Comparison of ENCODE assay signal across 11 cellular contexts in the genomic region with DNA sequence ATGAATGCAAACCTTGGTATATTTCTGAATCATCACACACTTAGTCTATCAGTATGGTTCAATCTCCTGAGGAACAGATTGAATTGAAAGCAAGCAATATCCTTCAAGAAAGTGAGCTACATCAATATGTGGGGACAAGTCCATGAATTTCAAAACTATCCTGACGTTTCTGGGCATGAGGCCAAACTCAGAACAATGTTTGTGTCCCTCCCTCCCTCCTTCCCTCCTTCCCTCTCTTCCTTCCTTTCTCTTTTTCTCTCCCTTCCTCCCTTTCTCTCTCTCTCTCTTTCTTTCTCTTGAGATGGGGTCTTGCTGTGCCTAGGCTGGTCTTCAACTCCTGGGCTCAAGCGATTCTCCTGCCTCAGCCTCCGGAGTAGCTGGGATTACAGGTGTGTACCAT. TPM values are rescaled to one million over a fixed set of nuclear protein-coding genes. Genes with fewer than 3 reads are reported as not detected.
DNase-seq lines count a peak whose midpoint lies in the region; ATAC-seq, FAIRE-seq and TF ChIP-seq lines count a peak whose summit lies in the region.
"Had no signal": no experiment of that assay in that cellular context is flagged by ENCODE, and none has a peak within 500 bp of the region (broad histone marks: within the 10 kb centered on the region; RNA-seq: fewer than 3 reads in every experiment).

No MANE protein-coding gene starts in this region.

- POLR2A ChIA-PET in RWPE1 (lab: Yijun Ruan, JAX; ENCODE audit: low non-redundant PET) (interaction anchor here (1.3 kb wide), 1 partner anchor 28 kb away, joined by 4 read pairs; a partner anchor contains a TSS), endothelial cell of umbilical vein (lab: Charles Lee) (interaction anchor here (0.6 to 1.8 kb wide), 5 partner anchors 8 to 1757 kb away, joined by 3 to 16 read pairs (median 5); a partner anchor contains a TSS)

- no peak overlapping the region for H3K4me3 ChIP-seq in endothelial cell of umbilical vein (replicated peaks in 1 of 3; ENCODE audit: insufficient read depth in 1 of 3, low read depth in 1 of 3, low read length in 3 of 3)
- H3K4me3 ChIP-seq in aorta (ENCODE audit: low read length in 2 of 2) = no peak overlapping the region
- H3K4me3 ChIP-seq: ovary had no signal

- H3K27me3 ChIP-seq in endothelial cell of umbilical vein (ENCODE audit: control insufficient read depth in 2 of 2, insufficient read depth in 2 of 2, low read length in 2 of 2) = no peaks in the 10 kb centered on the region
- H3K27me3 ChIP-seq in aorta (ENCODE audit: control insufficient read depth in 1 of 2, insufficient read depth in 2 of 2, low read length in 1 of 2) = no peaks in the 10 kb centered on the region
- H3K27me3 ChIP-seq: ovary had no signal

- H3K36me3 Mint-ChIP-seq in activated naive CD4-positive, alpha-beta T cell treated with anti-CD3 and anti-CD28 coated beads, Interleukin-2, amount 10 ng/mL, durations not matched to agents 7 days and 5 days = peaks cover 52% of the 10 kb centered on the region
- H3K36me3 Mint-ChIP-seq in stimulated activated effector memory CD8-positive, alpha-beta T cell treated with anti-CD3 and anti-CD28 coated beads, Interleukin-12 subunit alpha, Interleukin-12 subunit beta, amount 100 ng/mL, for 72 hours = peaks cover 40% of the 10 kb centered on the region

- peak overlapping the region; percentile 83 for H3K27ac Mint-ChIP-seq in activated naive CD4-positive, alpha-beta T cell treated with anti-CD3 and anti-CD28 coated beads, Interleukin-2, amount 10 ng/mL, durations not matched to agents 7 days and 5 days
- H3K27ac Mint-ChIP-seq in stimulated activated effector memory CD8-positive, alpha-beta T cell treated with anti-CD3 and anti-CD28 coated beads, Interleukin-12 subunit alpha, Interleukin-12 subunit beta, amount 100 ng/mL, for 72 hours = peak overlapping the region; percentile 85

- no peak overlapping the region for H2AFZ ChIP-seq in endothelial cell of umbilical vein (ENCODE audit: low read depth, low read length)

- H3K9me1 ChIP-seq in endothelial cell of umbilical vein (replicated peaks; ENCODE audit: control insufficient read depth, extremely low read depth, insufficient read depth, low read length) = no peaks in the 10 kb centered on the region

- H3K4me1 ChIP-seq in endothelial cell of umbilical vein (ENCODE audit: control insufficient read depth, extremely low read depth, insufficient read depth, low read length) (peaks cover 24% of the 10 kb centered on the region), aorta (ENCODE audit: control insufficient read depth in 1 of 2, insufficient read depth in 2 of 2, low read length in 2 of 2) (peaks cover 7 to 16% of the 10 kb centered on the region in 2 donors)

- H3K9ac ChIP-seq in endothelial cell of umbilical vein (replicated peaks; ENCODE audit: extremely low read depth, insufficient read depth, low read length) = no peak overlapping the region

- H3K27ac ChIP-seq in RWPE1 (peak overlapping the region; percentile 60), endothelial cell of umbilical vein (ENCODE audit: insufficient read depth, low read depth, low read length) (no peak overlapping the region), aorta (ENCODE audit: low read depth in 1 of 2, low read length in 2 of 2) (no peak overlapping the region)
- H3K27ac ChIP-seq: ovary had no signal

- H3K9me3 Mint-ChIP-seq in activated naive CD4-positive, alpha-beta T cell treated with anti-CD3 and anti-CD28 coated beads, Interleukin-2, amount 10 ng/mL, durations not matched to agents 7 days and 5 days = no peaks in the 10 kb centered on the region
- no peaks in the 10 kb centered on the region for H3K9me3 Mint-ChIP-seq in stimulated activated effector memory CD8-positive, alpha-beta T cell treated with anti-CD3 and anti-CD28 coated beads, Interleukin-12 subunit alpha, Interleukin-12 subunit beta, amount 100 ng/mL, for 72 hours

- H3K9me3 ChIP-seq in endothelial cell of umbilical vein (replicated peaks; ENCODE audit: control insufficient read depth, insufficient read depth, low read length) (no peaks in the 10 kb centered on the region), aorta (ENCODE audit: control insufficient read depth, low read length) (no peaks in the 10 kb centered on the region)
- H3K9me3 ChIP-seq: ovary had no signal

- dilution Hi-C loops in endothelial cell of umbilical vein (cut with MboI; ENCODE audit: extremely low pct_ligation_motif_present, low sequenced_read_pairs) = no loop called here

- no peak for ATAC-seq in stimulated activated effector memory CD8-positive, alpha-beta T cell treated with anti-CD3 and anti-CD28 coated beads, Interleukin-12 subunit alpha, Interleukin-12 subunit beta, amount 100 ng/mL, for 72 hours
- ATAC-seq in aorta (ENCODE audit: low FRiP score) = no peak

- 65 to 67% methylated on average over 3 of the region's 3 CpGs for WGBS in aorta, 2 donors

- DNase-seq in activated naive CD4-positive, alpha-beta T cell treated with anti-CD3 and anti-CD28 coated beads, Interleukin-2, amount 10 ng/mL, durations not matched to agents 7 days and 5 days = no peak
- DNase-seq in activated naive CD4-positive, alpha-beta T cell (lab: John Stamatoyannopoulos, UW) = no peak
- DNase-seq in RWPE1 (ENCODE audit: low spot score) = no peak
- DNase-seq in endothelial cell of umbilical vein (ENCODE audit: low read depth, low spot score) = peak; percentile 67
- no peak for DNase-seq in stimulated activated effector memory CD8-positive, alpha-beta T cell treated with anti-CD3 and anti-CD28 coated beads, Interleukin-12 subunit alpha, Interleukin-12 subunit beta, amount 100 ng/mL, for 72 hours (ENCODE audit: low spot score in 2 of 2)
- DNase-seq in AG20443 (ENCODE audit: low spot score) = no peak
- DNase-seq in DMS153 treated with DMSO at 0.1 percent for 48 hours (lab: John Stamatoyannopoulos, UW; ENCODE audit: unreplicated experiment) = no peak
- DNase-seq in aorta = no peak
- DNase-seq: activated gamma-delta T cell treated with Interleukin-2 at 50 U/mL for 16 hours, DMS79, ovary had no signal

- no peaks in the 10 kb centered on the region for H3K27me3 Mint-ChIP-seq in activated naive CD4-positive, alpha-beta T cell treated with anti-CD3 and anti-CD28 coated beads, Interleukin-2, amount 10 ng/mL, durations not matched to agents 7 days and 5 days

- no peak for TF ChIP-seq POLR2A in endothelial cell of umbilical vein (IDR thresholded peaks at IDR 0.05; ENCODE audit: low read depth, low read length)

- H3K4me2 ChIP-seq in endothelial cell of umbilical vein (ENCODE audit: insufficient read depth, low read length) = peak overlapping the region; percentile 8

- intact Hi-C loops in endothelial cell of umbilical vein (cut with micrococcal nuclease) = loop anchor here (10.0 kb wide), 3 partner anchors 46 to 906 kb away; a partner anchor contains a TSS
- intact Hi-C loops in aorta (cut with DNase I) = no loop called here

- FAIRE-seq in endothelial cell of umbilical vein (lab: Jason Lieb, UNC) = peak; percentile 67

- TF ChIP-seq CTCF in RWPE1 (conservative IDR thresholded peaks at IDR 0.05; ENCODE audit: low read depth) (no peak), endothelial cell of umbilical vein (IDR thresholded peaks at IDR 0.05; ENCODE audit: extremely low read depth in 1 of 2, insufficient read depth in 1 of 2, low read depth in 1 of 2, low read length in 2 of 2) (no peak)

- CTCF ChIA-PET in activated naive CD4-positive, alpha-beta T cell treated with anti-CD3 and anti-CD28 coated beads, Interleukin-2, amount 10 ng/mL, durations not matched to agents 7 days and 5 days (lab: Charles Lee) = no interaction called here
- CTCF ChIA-PET in RWPE1 (lab: Yijun Ruan, JAX) = no interaction called here
- CTCF ChIA-PET in endothelial cell of umbilical vein (lab: Charles Lee) = interaction anchor here (1.3 to 2.2 kb wide), 3 partner anchors 11 to 131 kb away, joined by 4 to 8 read pairs (median 4); no protein-coding TSS in a partner anchor

- no TSS peak for BruUV-seq in endothelial cell of umbilical vein (replicated peaks; lab: Mats Ljungman, UMichigan)

- H3K4me3 Mint-ChIP-seq in activated naive CD4-positive, alpha-beta T cell treated with anti-CD3 and anti-CD28 coated beads, Interleukin-2, amount 10 ng/mL, durations not matched to agents 7 days and 5 days = peak overlapping the region; percentile 28
- H3K4me3 Mint-ChIP-seq in stimulated activated effector memory CD8-positive, alpha-beta T cell treated with anti-CD3 and anti-CD28 coated beads, Interleukin-12 subunit alpha, Interleukin-12 subunit beta, amount 100 ng/mL, for 72 hours = peak overlapping the region; percentile 69

- H3K36me3 ChIP-seq in endothelial cell of umbilical vein (ENCODE audit: control insufficient read depth in 2 of 2, extremely low read depth in 1 of 2, insufficient read depth in 2 of 2, low read length in 2 of 2) (peaks cover 7% of the 10 kb centered on the region in 2 experiments), aorta (ENCODE audit: control insufficient read depth in 1 of 2, insufficient read depth in 2 of 2, low read length in 1 of 2) (peaks cover 0 to 2% of the 10 kb centered on the region in 2 donors)
- H3K36me3 ChIP-seq: ovary had no signal

- peaks cover 69% of the 10 kb centered on the region for H3K4me1 Mint-ChIP-seq in activated naive CD4-positive, alpha-beta T cell treated with anti-CD3 and anti-CD28 coated beads, Interleukin-2, amount 10 ng/mL, durations not matched to agents 7 days and 5 days
- peaks cover 59% of the 10 kb centered on the region for H3K4me1 Mint-ChIP-seq in stimulated activated effector memory CD8-positive, alpha-beta T cell treated with anti-CD3 and anti-CD28 coated beads, Interleukin-12 subunit alpha, Interleukin-12 subunit beta, amount 100 ng/mL, for 72 hours

- H3K79me2 ChIP-seq in endothelial cell of umbilical vein (ENCODE audit: control insufficient read depth, insufficient read depth, low read length) = peaks cover 20% of the 10 kb centered on the region

- peaks cover 6% of the 10 kb centered on the region for H4K20me1 ChIP-seq in endothelial cell of umbilical vein (replicated peaks; ENCODE audit: control insufficient read depth, extremely low read depth, insufficient read depth, low read length)

TF ChIP-seq in endothelial cell of umbilical vein, 7 proteins besides CTCF, POLR2A, EP300 and RAD21 (continues in another document):
- TF ChIP-seq, protein P1, sequence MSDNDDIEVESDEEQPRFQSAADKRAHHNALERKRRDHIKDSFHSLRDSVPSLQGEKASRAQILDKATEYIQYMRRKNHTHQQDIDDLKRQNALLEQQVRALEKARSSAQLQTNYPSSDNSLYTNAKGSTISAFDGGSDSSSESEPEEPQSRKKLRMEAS (IDR thresholded peaks at IDR 0.05; ENCODE audit: insufficient read depth, insufficient read length) = no peak

RNA-seq across cellular contexts. Expression of a gene that starts 27.9 kb away (rescaled TPM):
- total RNA-seq in endothelial cell of umbilical vein (150 and 155 TPM in 2 replicates), aorta (100 to 1,000 TPM in 1 of 2 donors, 10 to 100 TPM in 1; 96.4 to 119 TPM)
- polyA plus RNA-seq in endothelial cell of umbilical vein (6.8 and 16.3 TPM in 2 replicates), aorta (10 to 100 TPM; 35.2 to 54.0 TPM)
- polyA plus RNA-seq in endothelial cell of umbilical vein (2011; cell fraction: cytosol; rRNA removed) = 23.8 and 31.4 TPM in 2 replicates
- 26.4 and 36.2 TPM in 2 replicates for polyA plus RNA-seq in endothelial cell of umbilical vein (2011; cell fraction: nucleus; rRNA removed)
- polyA plus RNA-seq in endothelial cell of umbilical vein (2012) = 103 and 191 TPM in 2 replicates
- 21.4 and 21.9 TPM in 2 replicates for polyA minus RNA-seq in endothelial cell of umbilical vein
- polyA minus RNA-seq in endothelial cell of umbilical vein (2011; cell fraction: cytosol; rRNA and poly(A)+ RNA removed) = 22.9 TPM
- polyA minus RNA-seq in endothelial cell of umbilical vein (2011; cell fraction: nucleus; rRNA and poly(A)+ RNA removed) = 44.2 and 46.1 TPM in 2 replicates
